In the genomic region with DNA sequence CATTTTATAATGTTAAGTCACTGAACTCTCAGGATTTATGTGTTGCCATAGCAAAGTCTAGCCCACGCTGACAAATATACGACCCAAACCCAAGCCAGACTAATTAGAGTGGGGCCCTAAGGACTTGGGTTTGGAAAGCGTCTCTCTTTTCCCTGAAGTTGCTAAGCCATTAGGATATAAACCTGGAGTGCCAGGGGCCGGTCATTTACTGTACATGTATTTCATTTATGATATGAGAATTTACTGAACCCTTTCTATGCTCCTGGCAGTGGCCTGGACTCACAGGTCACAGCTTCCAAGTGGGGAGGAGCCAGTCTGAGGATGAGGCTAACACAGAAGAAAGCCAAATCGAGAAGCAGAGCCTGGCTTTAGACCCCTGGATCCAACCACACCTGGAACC, we compare ENCODE assay signal across 16 cellular contexts. TPM values are rescaled to one million over a fixed set of nuclear protein-coding genes. Genes with fewer than 3 reads are reported as not detected.
A peak's percentile ranks its signal among the peaks of the same experiment; 100 is the strongest.
DNase-seq lines count a peak whose midpoint lies in the region; ATAC-seq, FAIRE-seq and TF ChIP-seq lines count a peak whose summit lies in the region.
"Had no signal": no experiment of that assay in that cellular context is flagged by ENCODE, and none has a peak within 500 bp of the region (broad histone marks: within the 10 kb centered on the region; RNA-seq: fewer than 3 reads in every experiment).

No MANE protein-coding gene starts in this region.

- no peak overlapping the region for H3K9ac ChIP-seq in astrocyte (ENCODE audit: low read length)

- H3K36me3 ChIP-seq in GM23338 (ENCODE audit: insufficient read depth), result no peaks in the 10 kb centered on the region
- no peaks in the 10 kb centered on the region for H3K36me3 ChIP-seq in astrocyte (ENCODE audit: insufficient read depth, low read length)
- no peaks in the 10 kb centered on the region for H3K36me3 ChIP-seq in osteoblast (ENCODE audit: insufficient read depth, low read length)
- no peaks in the 10 kb centered on the region for H3K36me3 ChIP-seq in right lobe of liver
- H3K36me3 ChIP-seq: BE2C had no signal

- no peaks in the 10 kb centered on the region for H3F3A ChIP-seq in GM23338 (replicated peaks; ENCODE audit: low read depth)

- no peak overlapping the region for H3K4me3 ChIP-seq in GM23338
- H3K4me3 ChIP-seq in astrocyte (ENCODE audit: insufficient read depth, low read depth, low read length), result no peak overlapping the region
- no peak overlapping the region for H3K4me3 ChIP-seq in osteoblast (ENCODE audit: insufficient read depth, low read length)
- H3K4me3 ChIP-seq in right lobe of liver, result no peak overlapping the region
- H3K4me3 ChIP-seq: GM12878 had no signal

- H4K20me1 ChIP-seq in GM23338 (replicated peaks; ENCODE audit: insufficient read depth) (no peaks in the 10 kb centered on the region), astrocyte (ENCODE audit: insufficient read depth, low read length) (no peaks in the 10 kb centered on the region), osteoblast (ENCODE audit: insufficient read depth, low read length) (no peaks in the 10 kb centered on the region)

- TF ChIP-seq POLR2A in right lobe of liver (IDR thresholded peaks at IDR 0.05), result no peak

- H3K79me2 ChIP-seq in GM23338 (replicated peaks; ENCODE audit: insufficient read depth), result no peaks in the 10 kb centered on the region
- no peaks in the 10 kb centered on the region for H3K79me2 ChIP-seq in astrocyte (ENCODE audit: insufficient read depth, low read length)
- H3K79me2 ChIP-seq in osteoblast (ENCODE audit: insufficient read depth, low read length), result no peaks in the 10 kb centered on the region

- no peak for FAIRE-seq in astrocyte (lab: Jason Lieb, UNC)
- FAIRE-seq: A204.1, GM12878, GM18507 had no signal

- H3K9me3 ChIP-seq in astrocyte (ENCODE audit: insufficient read depth, low read depth, low read length), result no peaks in the 10 kb centered on the region
- H3K9me3 ChIP-seq in osteoblast (ENCODE audit: low read depth, low read length), result peaks cover 3% of the 10 kb centered on the region
- H3K9me3 ChIP-seq in right lobe of liver, result no peaks in the 10 kb centered on the region
- H3K9me3 ChIP-seq: BE2C had no signal

- H3K27ac Mint-ChIP-seq in GM23338 (no peak overlapping the region), astrocyte (ENCODE audit: unreplicated experiment) (peak overlapping the region; percentile 34)
- H3K27ac Mint-ChIP-seq: CD4-positive, alpha-beta memory T cell had no signal

- H3K4me1 Mint-ChIP-seq in GM23338, result no peaks in the 10 kb centered on the region
- H3K4me1 Mint-ChIP-seq in astrocyte (ENCODE audit: low read depth, unreplicated experiment), result peaks cover 7% of the 10 kb centered on the region
- H3K4me1 Mint-ChIP-seq: CD4-positive, alpha-beta memory T cell had no signal

- H3K36me3 Mint-ChIP-seq in GM23338 (ENCODE audit: low read depth), result peaks cover 2% of the 10 kb centered on the region; the same call in 1 of the 3 replicates
- H3K36me3 Mint-ChIP-seq in astrocyte (ENCODE audit: low read depth, unreplicated experiment), result no peaks in the 10 kb centered on the region
- H3K36me3 Mint-ChIP-seq: CD4-positive, alpha-beta memory T cell had no signal

- WGBS in right lobe of liver (ENCODE audit: insufficient coverage, low coverage, low lambda C conversion rate, missing lambda C conversion rate), result 54% methylated on average over 5 of the region's 5 CpGs

- no peak overlapping the region for H3K4me3 Mint-ChIP-seq in GM23338
- H3K4me3 Mint-ChIP-seq in astrocyte (ENCODE audit: unreplicated experiment), result no peak overlapping the region
- H3K4me3 Mint-ChIP-seq: CD4-positive, alpha-beta memory T cell had no signal

- H3K27me3 Mint-ChIP-seq in GM23338 (ENCODE audit: insufficient read depth, low read depth, poor library complexity) (peaks cover 8% of the 10 kb centered on the region), astrocyte (ENCODE audit: low read depth, unreplicated experiment) (peaks cover 7% of the 10 kb centered on the region)

- no peak overlapping the region for H3K27ac ChIP-seq in GM23338 (ENCODE audit: low read depth)
- no peak overlapping the region for H3K27ac ChIP-seq in astrocyte (ENCODE audit: low read depth, low read length)
- H3K27ac ChIP-seq in osteoblast (ENCODE audit: low read depth, low read length), result no peak overlapping the region
- no peak overlapping the region for H3K27ac ChIP-seq in right lobe of liver
- H3K27ac ChIP-seq: C4-2B had no signal

- H3K9me3 Mint-ChIP-seq in GM23338 (peaks cover 15% of the 10 kb centered on the region; the same call in 2 of the 3 replicates), astrocyte (ENCODE audit: unreplicated experiment) (peaks cover 13% of the 10 kb centered on the region)

- no peaks in the 10 kb centered on the region for H3K4me1 ChIP-seq in GM23338 (ENCODE audit: insufficient read depth)
- H3K4me1 ChIP-seq in astrocyte (ENCODE audit: insufficient read depth, low read length), result no peaks in the 10 kb centered on the region
- no peaks in the 10 kb centered on the region for H3K4me1 ChIP-seq in osteoblast (ENCODE audit: insufficient read depth, low read length)
- H3K4me1 ChIP-seq in right lobe of liver, result no peaks in the 10 kb centered on the region
- H3K4me1 ChIP-seq: BE2C had no signal

- no peak for ATAC-seq in GM23338
- no peak for ATAC-seq in right lobe of liver
- ATAC-seq in HG02571 (IDR thresholded peaks at IDR 0.05; ENCODE audit: unreplicated experiment), result no peak
- ATAC-seq: GM12878, HCT116 had no signal

- intact Hi-C loops in right lobe of liver (cut with DNase I), result no loop called here

- H2AFZ ChIP-seq in GM23338 (0 out of 2 replicates have a peak overlapping the region, but pooled peaks have one; percentile 38), astrocyte (ENCODE audit: low read depth, low read length) (no peak overlapping the region), osteoblast (ENCODE audit: low read length) (peak overlapping the region; percentile 36)

- H3K4me2 ChIP-seq in GM23338, result no peak overlapping the region
- no peak overlapping the region for H3K4me2 ChIP-seq in astrocyte (ENCODE audit: low read length)
- no peak overlapping the region for H3K4me2 ChIP-seq in osteoblast (ENCODE audit: insufficient read depth, low read length)

- DNase-seq in GM23338 (ENCODE audit: low spot score) (no peak), astrocyte (ENCODE audit: low read depth) (no peak), left kidney (ENCODE audit: low read depth, low spot score) (peak; percentile 76), osteoblast (ENCODE audit: insufficient read length, low spot score, missing footprints) (no peak), NCI-H1694 treated with DMSO at 0.1 percent for 48 hours (lab: John Stamatoyannopoulos, UW) (no peak), right lobe of liver (no peak)
- DNase-seq in effector CD4-positive, alpha-beta T cell, result no peak
- DNase-seq: BE2C; CD4-positive, alpha-beta memory T cell; DMS79 had no signal

- TF ChIP-seq CTCF in GM23338 (conservative IDR thresholded peaks at IDR 0.05; ENCODE audit: low read depth in 2 of 2) (no peak), astrocyte (IDR thresholded peaks at IDR 0.05; ENCODE audit: insufficient read depth, low read depth, low read length) (no peak), osteoblast (IDR thresholded peaks at IDR 0.05; ENCODE audit: extremely low read depth, low read depth, low read length) (no peak), right lobe of liver (IDR thresholded peaks at IDR 0.05) (no peak)

- no peaks in the 10 kb centered on the region for H3K9me2 ChIP-seq in GM23338 (ENCODE audit: insufficient read depth)

- H3K27me3 ChIP-seq in GM23338 (ENCODE audit: insufficient read depth) (no peaks in the 10 kb centered on the region), astrocyte (ENCODE audit: insufficient read depth, low read length) (no peaks in the 10 kb centered on the region), osteoblast (ENCODE audit: insufficient read depth, low read length) (no peaks in the 10 kb centered on the region), right lobe of liver (no peaks in the 10 kb centered on the region)
- H3K27me3 ChIP-seq: BE2C had no signal

TF ChIP-seq in GM23338, 12 proteins besides CTCF, POLR2A, EP300 and RAD21 (continues in another document):
- TF ChIP-seq JUNB (IDR thresholded peaks at IDR 0.05; ENCODE audit: unreplicated experiment) (no peak), ZNF331 (CRISPR knock-in tag; IDR thresholded peaks at IDR 0.05; ENCODE audit: low read depth) (no peak)
- TF ChIP-seq, protein P1, sequence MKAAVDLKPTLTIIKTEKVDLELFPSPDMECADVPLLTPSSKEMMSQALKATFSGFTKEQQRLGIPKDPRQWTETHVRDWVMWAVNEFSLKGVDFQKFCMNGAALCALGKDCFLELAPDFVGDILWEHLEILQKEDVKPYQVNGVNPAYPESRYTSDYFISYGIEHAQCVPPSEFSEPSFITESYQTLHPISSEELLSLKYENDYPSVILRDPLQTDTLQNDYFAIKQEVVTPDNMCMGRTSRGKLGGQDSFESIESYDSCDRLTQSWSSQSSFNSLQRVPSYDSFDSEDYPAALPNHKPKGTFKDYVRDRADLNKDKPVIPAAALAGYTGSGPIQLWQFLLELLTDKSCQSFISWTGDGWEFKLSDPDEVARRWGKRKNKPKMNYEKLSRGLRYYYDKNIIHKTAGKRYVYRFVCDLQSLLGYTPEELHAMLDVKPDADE (IDR thresholded peaks at IDR 0.05), result no peak

RNA-seq across cellular contexts. Expression of a gene that starts 46.8 kb away (rescaled TPM):
- 103 and 120 TPM in 2 replicates for total RNA-seq in GM23338 (2014; rRNA removed; shearing (Covaris generic))
- 74.6 and 82.6 TPM in 2 replicates for polyA plus RNA-seq in GM23338 (2016; fragmentation: Nextera tagmentation; extraction: Ambion mirVana)
- 14.6 and 19.0 TPM in 2 replicates for total RNA-seq in astrocyte
- total RNA-seq in osteoblast, result 30.4 and 39.5 TPM in 2 replicates
- total RNA-seq in right lobe of liver, result under 1 TPM; 0.32 to 0.93 (median 0.61) TPM
